In the genomic region with DNA sequence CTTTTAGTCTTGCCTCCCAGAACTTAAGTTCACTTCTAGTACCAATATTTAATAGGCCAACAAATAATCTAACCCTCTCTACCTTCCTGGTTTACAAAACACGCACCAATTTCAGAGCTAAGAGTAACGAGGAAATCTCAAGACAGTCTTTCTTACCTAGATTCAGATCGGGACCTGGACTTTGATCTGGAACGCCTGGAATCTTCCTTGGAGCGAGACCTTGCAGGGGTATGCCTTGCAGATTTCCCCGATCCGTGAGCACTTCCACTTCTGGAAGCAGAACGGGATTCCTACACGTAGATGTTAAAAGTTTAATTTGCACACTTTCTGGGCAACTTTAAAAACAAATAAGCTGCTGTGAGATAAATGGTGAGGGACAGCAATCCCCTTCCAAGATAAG, we compare ENCODE assay signal across 1 cellular context.
TF ChIP-seq lines count a peak whose summit lies in the region.

No MANE protein-coding gene starts in this region.

TF ChIP-seq in GM23338, 12 proteins besides CTCF, POLR2A, EP300 and RAD21 (continued from another document):
- TF ChIP-seq, protein P1, sequence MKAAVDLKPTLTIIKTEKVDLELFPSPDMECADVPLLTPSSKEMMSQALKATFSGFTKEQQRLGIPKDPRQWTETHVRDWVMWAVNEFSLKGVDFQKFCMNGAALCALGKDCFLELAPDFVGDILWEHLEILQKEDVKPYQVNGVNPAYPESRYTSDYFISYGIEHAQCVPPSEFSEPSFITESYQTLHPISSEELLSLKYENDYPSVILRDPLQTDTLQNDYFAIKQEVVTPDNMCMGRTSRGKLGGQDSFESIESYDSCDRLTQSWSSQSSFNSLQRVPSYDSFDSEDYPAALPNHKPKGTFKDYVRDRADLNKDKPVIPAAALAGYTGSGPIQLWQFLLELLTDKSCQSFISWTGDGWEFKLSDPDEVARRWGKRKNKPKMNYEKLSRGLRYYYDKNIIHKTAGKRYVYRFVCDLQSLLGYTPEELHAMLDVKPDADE (IDR thresholded peaks at IDR 0.05), result no peak
- no peak for TF ChIP-seq POLR2AphosphoS5 (IDR thresholded peaks at IDR 0.05; ENCODE audit: low read depth)
